ENCODE assay signal across 21 cellular contexts in the genomic region with DNA sequence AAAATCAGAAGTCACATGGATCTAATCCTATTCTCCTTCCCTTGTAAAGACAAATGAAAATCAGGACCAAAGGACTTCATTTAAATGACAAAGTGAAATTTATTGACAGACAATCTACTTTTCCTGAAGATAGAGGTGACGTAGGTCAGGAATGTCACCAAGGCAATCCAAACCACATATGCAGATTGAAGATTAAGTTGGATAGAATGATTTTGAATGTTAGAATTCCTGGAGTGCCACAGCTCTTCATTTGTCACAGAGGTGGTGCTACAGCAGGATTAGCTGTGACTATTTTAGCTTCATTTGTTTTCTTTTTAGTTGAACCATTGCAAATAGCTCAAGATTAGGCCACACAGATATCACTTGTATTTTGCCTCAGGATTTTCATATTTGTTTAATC.
DNase-seq lines count a peak whose midpoint lies in the region; ATAC-seq, FAIRE-seq and TF ChIP-seq lines count a peak whose summit lies in the region.
"Had no signal": no experiment of that assay in that cellular context is flagged by ENCODE, and none has a peak within 500 bp of the region (broad histone marks: within the 10 kb centered on the region; RNA-seq: fewer than 3 reads in every experiment).

No MANE protein-coding gene starts in this region.

- H3K23ac ChIP-seq in H9 (ENCODE audit: insufficient read length, low read depth, low read length) (no peak overlapping the region), neuronal stem cell (ENCODE audit: low read depth, low read length, poor library complexity) (no peak overlapping the region)

- no peak overlapping the region for H2BK120ac ChIP-seq in H9 (ENCODE audit: low read depth, low read length, poor library complexity, severe bottlenecking)
- H2BK120ac ChIP-seq in neuronal stem cell (ENCODE audit: low read depth, low read length): no peak overlapping the region

- no peaks in the 10 kb centered on the region for H3K36me3 ChIP-seq in NT2/D1 (ENCODE audit: insufficient read depth, insufficient read length, low read length)
- H3K36me3 ChIP-seq in endodermal cell (ENCODE audit: control insufficient read depth, insufficient read depth, low read length): no peaks in the 10 kb centered on the region
- no peaks in the 10 kb centered on the region for H3K36me3 ChIP-seq in neuronal stem cell (replicated peaks in 1 of 2; ENCODE audit: control insufficient read depth in 2 of 2, insufficient read depth in 2 of 2, low read length in 2 of 2)
- H3K36me3 ChIP-seq in small intestine (ENCODE audit: control insufficient read depth in 2 of 2, insufficient read depth in 2 of 2, low read length in 2 of 2): no peaks in the 10 kb centered on the region
- H3K36me3 ChIP-seq: BE2C had no signal

- H2BK15ac ChIP-seq in H9 (ENCODE audit: low read depth, low read length) (no peak overlapping the region), neuronal stem cell (ENCODE audit: low read length) (no peak overlapping the region)

- H2BK5ac ChIP-seq in H9 (ENCODE audit: insufficient read length, low read length) (no peak overlapping the region), neuronal stem cell (ENCODE audit: low read length) (no peak overlapping the region)

- no CpG with 5 or more reads among the region's 1 CpG for WGBS in H9 (ENCODE audit: extremely low coverage, insufficient read length, low lambda C conversion rate)
- WGBS in endodermal cell (ENCODE audit: insufficient coverage in 1 of 2, insufficient read length in 1 of 2), 2 experiments: 44 to 83% methylated on average over 1 of the region's 1 CpG
- WGBS in neuronal stem cell (ENCODE audit: extremely low coverage in 2 of 2, insufficient read length in 2 of 2, insufficient replicate concordance in 1 of 2), 2 donors: no CpG with 5 or more reads among the region's 1 CpG
- WGBS in small intestine, 3 donors: 44 to 81% (median 80%) methylated on average over 1 of the region's 1 CpG

- no peak overlapping the region for H3T11ph ChIP-seq in H9 (ENCODE audit: low read length)

- H3K23me2 ChIP-seq in H9 (ENCODE audit: insufficient read length, low read depth, low read length, poor library complexity, severe bottlenecking): no peaks in the 10 kb centered on the region

- H2BK20ac ChIP-seq in H9 (ENCODE audit: low read depth, low read length, poor library complexity, severe bottlenecking): no peak overlapping the region

- H2AFZ ChIP-seq in H9 (ENCODE audit: low read length) (no peak overlapping the region), neuronal stem cell (ENCODE audit: low read length) (peak overlapping the region; percentile 12)

- TF ChIP-seq CTCF in H9 (conservative IDR thresholded peaks at IDR 0.05) (no peak), endodermal cell (conservative IDR thresholded peaks at IDR 0.05) (no peak)

- ATAC-seq in GM21825 (IDR thresholded peaks at IDR 0.05; ENCODE audit: unreplicated experiment) (no peak), HG03175 (IDR thresholded peaks at IDR 0.05; ENCODE audit: unreplicated experiment) (no peak)

- no peak overlapping the region for H3K18ac ChIP-seq in H9 (ENCODE audit: insufficient read length, low read depth, low read length)
- H3K18ac ChIP-seq in neuronal stem cell (ENCODE audit: low read length): no peak overlapping the region

- H3K4ac ChIP-seq in H9 (ENCODE audit: low read depth, low read length) (no peak overlapping the region), neuronal stem cell (ENCODE audit: low read length) (no peak overlapping the region)

- H3K9me3 Mint-ChIP-seq in H9 (no peaks in the 10 kb centered on the region), endodermal cell (no peaks in the 10 kb centered on the region)

- H4K91ac ChIP-seq in H9 (ENCODE audit: insufficient read length, low read depth, low read length): no peak overlapping the region
- H4K91ac ChIP-seq in neuronal stem cell (ENCODE audit: low read depth, low read length, poor library complexity): no peak overlapping the region

- FAIRE-seq in small intestine (lab: Jason Lieb, UNC): no peak
- FAIRE-seq: A204.1, GM12891 had no signal

- H3K4me3 Mint-ChIP-seq in H9 (no peak overlapping the region), endodermal cell (no peak overlapping the region)
- H3K4me3 Mint-ChIP-seq: CD4-positive, CD25-positive, alpha-beta regulatory T cell; CD8-positive, alpha-beta memory T cell had no signal

- H3K4me1 Mint-ChIP-seq in H9 (peaks cover 11 to 15% of the 10 kb centered on the region in 2 experiments), endodermal cell (peaks cover 7% of the 10 kb centered on the region)
- H3K4me1 Mint-ChIP-seq: CD4-positive, CD25-positive, alpha-beta regulatory T cell; CD8-positive, alpha-beta memory T cell had no signal

- no peak overlapping the region for H4K5ac ChIP-seq in H9 (ENCODE audit: insufficient read length, low read depth, low read length)

- H3K79me2 ChIP-seq in H9 (ENCODE audit: insufficient read depth, low read length): no peaks in the 10 kb centered on the region

- H2BK12ac ChIP-seq in H9 (ENCODE audit: insufficient read length, low read depth, low read length) (no peak overlapping the region), neuronal stem cell (ENCODE audit: low read length) (no peak overlapping the region)

- no peak overlapping the region for H2AK5ac ChIP-seq in H9 (ENCODE audit: insufficient read length, low read length)
- H2AK5ac ChIP-seq in neuronal stem cell (ENCODE audit: low read depth, low read length): no peak overlapping the region

- H3K79me1 ChIP-seq in H9 (ENCODE audit: insufficient read depth, low read depth, low read length, poor library complexity, severe bottlenecking): no peaks in the 10 kb centered on the region
- H3K79me1 ChIP-seq in neuronal stem cell (ENCODE audit: low read depth, low read length): no peaks in the 10 kb centered on the region

- H3K27me3 Mint-ChIP-seq in H9 (ENCODE audit: low read depth) (no peaks in the 10 kb centered on the region), endodermal cell (ENCODE audit: insufficient read depth) (no peaks in the 10 kb centered on the region)
- H3K27me3 Mint-ChIP-seq: CD4-positive, CD25-positive, alpha-beta regulatory T cell; CD8-positive, alpha-beta memory T cell had no signal

- H3K4me3 ChIP-seq in NT2/D1 (ENCODE audit: insufficient read length, low read depth): no peak overlapping the region
- H3K4me3 ChIP-seq in endodermal cell (ENCODE audit: low read length): no peak overlapping the region
- H3K4me3 ChIP-seq in neuronal stem cell (ENCODE audit: low read length in 2 of 2): no peak overlapping the region
- no peak overlapping the region for H3K4me3 ChIP-seq in small intestine (ENCODE audit: low read depth in 1 of 2, low read length in 2 of 2)

- no peak overlapping the region for H3K56ac ChIP-seq in H9 (ENCODE audit: insufficient read length, low read depth, low read length)

- H3K4me2 ChIP-seq in H9 (ENCODE audit: insufficient read depth, insufficient read length, low read length) (no peak overlapping the region), neuronal stem cell (ENCODE audit: insufficient read depth, low read length, poor library complexity, severe bottlenecking) (no peak overlapping the region)
- H3K4me2 ChIP-seq: KMS-11 had no signal

- no peak for DNase-seq in H9
- peak; percentile 5 for DNase-seq in NT2/D1 (ENCODE audit: low read depth, low spot score)
- DNase-seq in endodermal cell: peak; percentile 52
- peak; percentile 9 for DNase-seq in neuronal stem cell (ENCODE audit: low spot score)
- no peak for DNase-seq in small intestine
- no peak for DNase-seq in GF-D8 (lab: John Stamatoyannopoulos, UW)
- DNase-seq: ACHN; BE2C; C1 segment of cervical spinal cord; CD4-positive, CD25-positive, alpha-beta regulatory T cell; CD8-positive, alpha-beta memory T cell; COR-L47; DMS 273 treated with DMSO at 0.1 percent for 48 hours; DMS53; DND-41; EL had no signal

- no peak overlapping the region for H4K8ac ChIP-seq in H9 (replicated peaks; ENCODE audit: insufficient read length, low read depth, low read length)
- H4K8ac ChIP-seq in neuronal stem cell (ENCODE audit: low read depth, low read length): no peak overlapping the region

- H3K4me1 ChIP-seq in H9 (ENCODE audit: insufficient read depth, low read length): no peaks in the 10 kb centered on the region
- no peaks in the 10 kb centered on the region for H3K4me1 ChIP-seq in NT2/D1 (ENCODE audit: insufficient read depth, insufficient read length)
- no peaks in the 10 kb centered on the region for H3K4me1 ChIP-seq in endodermal cell (ENCODE audit: control insufficient read depth, insufficient read depth, low read length)
- H3K4me1 ChIP-seq in neuronal stem cell (ENCODE audit: control insufficient read depth in 2 of 2, insufficient read depth in 1 of 2, low read depth in 1 of 2, low read length in 2 of 2): peaks cover 0 to 8% of the 10 kb centered on the region in 2 donors
- H3K4me1 ChIP-seq in small intestine (ENCODE audit: control insufficient read depth in 2 of 2, insufficient read depth in 1 of 2, low read depth in 1 of 2, low read length in 1 of 2): no peaks in the 10 kb centered on the region
- H3K4me1 ChIP-seq: BE2C had no signal

- H3K14ac ChIP-seq in H9 (ENCODE audit: insufficient read depth, low read length): no peak overlapping the region
- H3K14ac ChIP-seq in neuronal stem cell (ENCODE audit: low read length): no peak overlapping the region

- H3K27ac ChIP-seq in H9 (ENCODE audit: insufficient read length, low read depth, low read length): no peak overlapping the region
- H3K27ac ChIP-seq in endodermal cell (ENCODE audit: low read depth, low read length): no peak overlapping the region
- no peak overlapping the region for H3K27ac ChIP-seq in neuronal stem cell (replicated peaks; ENCODE audit: low read length)
- H3K27ac ChIP-seq in small intestine (ENCODE audit: low read depth in 1 of 2, low read length in 1 of 2): no peak overlapping the region
- H3K27ac ChIP-seq: KMS-11 had no signal

- H3K36me3 Mint-ChIP-seq in H9 (ENCODE audit: insufficient read depth in 1 of 3, low read depth in 3 of 3): no peaks in the 10 kb centered on the region
- no peaks in the 10 kb centered on the region for H3K36me3 Mint-ChIP-seq in endodermal cell (ENCODE audit: low read depth)
- H3K36me3 Mint-ChIP-seq: CD4-positive, CD25-positive, alpha-beta regulatory T cell; CD8-positive, alpha-beta memory T cell had no signal

- H3K9ac ChIP-seq in H9 (ENCODE audit: extremely low read depth, insufficient read length, low read length): no peak overlapping the region
- H3K9ac ChIP-seq in NT2/D1 (ENCODE audit: insufficient read length, low read depth): no peak overlapping the region
- H3K9ac ChIP-seq in endodermal cell (ENCODE audit: extremely low read depth, low read length, poor library complexity, severe bottlenecking): no peak overlapping the region
- H3K9ac ChIP-seq in neuronal stem cell (ENCODE audit: low read depth, low read length, poor library complexity): no peak overlapping the region
- H3K9ac ChIP-seq: KMS-11 had no signal

- H3K9me3 ChIP-seq in H9 (ENCODE audit: control insufficient read depth, low read depth, low read length): no peaks in the 10 kb centered on the region
- no peaks in the 10 kb centered on the region for H3K9me3 ChIP-seq in NT2/D1 (ENCODE audit: insufficient read depth, low read length)
- H3K9me3 ChIP-seq in endodermal cell (ENCODE audit: control insufficient read depth, low read length): no peaks in the 10 kb centered on the region
- no peaks in the 10 kb centered on the region for H3K9me3 ChIP-seq in neuronal stem cell (replicated peaks in 1 of 2; ENCODE audit: control insufficient read depth in 2 of 2, insufficient read depth in 1 of 2, low read depth in 1 of 2, low read length in 2 of 2)
- no peaks in the 10 kb centered on the region for H3K9me3 ChIP-seq in small intestine (ENCODE audit: control insufficient read depth, low read depth)
- H3K9me3 ChIP-seq: BE2C had no signal

- H4K20me1 ChIP-seq in H9 (ENCODE audit: control insufficient read depth, insufficient read depth, insufficient read length): no peaks in the 10 kb centered on the region

- H3K27me3 ChIP-seq in H9 (ENCODE audit: insufficient read depth, low read length): no peaks in the 10 kb centered on the region
- H3K27me3 ChIP-seq in NT2/D1 (ENCODE audit: insufficient read depth, insufficient read length): no peaks in the 10 kb centered on the region
- H3K27me3 ChIP-seq in endodermal cell (ENCODE audit: control insufficient read depth, insufficient read depth, low read length, poor library complexity, severe bottlenecking): no peaks in the 10 kb centered on the region
- no peaks in the 10 kb centered on the region for H3K27me3 ChIP-seq in neuronal stem cell (ENCODE audit: control insufficient read depth in 3 of 3, insufficient read depth in 3 of 3, low read depth in 1 of 3, low read length in 3 of 3)
- H3K27me3 ChIP-seq in small intestine (ENCODE audit: control insufficient read depth in 2 of 2, insufficient read depth in 2 of 2, low read length in 2 of 2): no peaks in the 10 kb centered on the region
- H3K27me3 ChIP-seq: BE2C had no signal

- H3K27ac Mint-ChIP-seq in H9 (peak overlapping the region in 2 of 3 experiments; percentile 41 to 59; a peak in 3 of 7 replicates), endodermal cell (no peak overlapping the region)
- H3K27ac Mint-ChIP-seq: CD4-positive, CD25-positive, alpha-beta regulatory T cell; CD8-positive, alpha-beta memory T cell had no signal

Comparison
In these comparisons a context has a peak if more than half of its experiments do, and no peak if none do; other contexts are left out.
1. DNase-seq: peak in NT2/D1 (single experiment), endodermal cell (single experiment) and neuronal stem cell (single experiment); none in H9 (single experiment), small intestine (single experiment) and GF-D8 (single experiment).